In the genomic region with DNA sequence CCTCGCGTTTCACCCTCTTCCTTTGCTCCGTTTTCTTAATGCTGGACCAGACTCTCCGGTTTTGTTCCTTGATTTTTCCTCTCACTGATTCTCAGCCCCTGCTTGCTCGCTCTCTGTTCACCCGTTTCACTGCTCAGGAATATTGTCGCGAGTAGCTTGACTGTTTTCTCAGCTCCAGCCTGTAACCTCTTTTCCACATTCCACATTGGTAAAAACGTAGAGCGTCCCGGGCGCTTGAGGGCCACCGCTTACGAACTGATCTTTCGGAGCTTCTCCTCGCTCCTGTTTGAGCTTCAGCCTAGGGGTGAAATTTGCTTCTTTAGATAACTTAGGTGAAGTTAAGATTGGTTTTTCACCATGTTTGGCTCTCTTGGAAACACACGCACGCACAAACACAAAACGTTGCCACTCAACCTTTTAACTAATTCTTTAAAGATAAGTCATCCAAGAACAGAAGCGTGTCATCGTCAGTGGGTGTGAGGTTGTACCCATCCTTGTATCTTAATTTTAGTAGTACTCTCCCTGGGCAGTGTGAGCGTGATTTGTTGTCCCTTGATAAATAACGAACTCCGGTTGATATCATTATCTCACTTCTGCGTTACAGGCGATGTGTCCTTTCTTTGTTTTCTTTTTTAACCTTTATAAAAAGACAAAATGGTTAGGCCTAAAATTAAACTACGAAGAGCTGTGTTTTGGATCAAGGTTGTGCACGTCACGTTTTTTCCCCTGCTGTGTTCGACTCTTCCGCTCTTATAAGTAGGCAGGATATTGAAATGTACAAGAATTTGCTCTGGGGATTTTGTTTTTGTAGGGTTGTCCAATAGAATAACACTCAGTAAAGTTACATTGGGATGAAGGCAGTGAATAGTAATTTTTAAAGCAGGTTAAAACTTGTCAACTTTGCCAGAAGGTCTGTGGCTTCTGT, we compare ENCODE assay signal across 8 cellular contexts. TPM values are rescaled to one million over a fixed set of nuclear protein-coding genes. Genes with fewer than 3 reads are reported as not detected.
DNase-seq lines count a peak whose midpoint lies in the region; ATAC-seq and TF ChIP-seq lines count a peak whose summit lies in the region.

No MANE protein-coding gene starts in this region.

- no peak for TF ChIP-seq POLR2A in suprapubic skin (IDR thresholded peaks at IDR 0.05)

- H3K4me1 ChIP-seq in suprapubic skin, result peaks cover 21% of the 10 kb centered on the region

- peak overlapping the region; percentile 93 to 99 (median 96) for H3K27ac Mint-ChIP-seq in naive B cell

- peak overlapping the region; percentile 99 for H3K27ac ChIP-seq in suprapubic skin

- H3K36me3 Mint-ChIP-seq in naive B cell, result no peaks in the 10 kb centered on the region

- TF ChIP-seq EP300 in suprapubic skin (IDR thresholded peaks at IDR 0.05), result no peak

- peaks cover 22 to 37% (median 24%) of the 10 kb centered on the region in 3 donors for H3K4me1 Mint-ChIP-seq in naive B cell

- no peaks in the 10 kb centered on the region for H3K27me3 Mint-ChIP-seq in naive B cell

- no peaks in the 10 kb centered on the region for H3K9me3 ChIP-seq in suprapubic skin

- no peaks in the 10 kb centered on the region for H3K27me3 ChIP-seq in suprapubic skin

- H3K36me3 ChIP-seq in suprapubic skin, result no peaks in the 10 kb centered on the region

- peak overlapping the region; percentile 91 to 100 (median 98) for H3K4me3 Mint-ChIP-seq in naive B cell

- H3K4me3 ChIP-seq in fibroblast of mammary gland (ENCODE audit: control insufficient read depth, low read depth, low read length) (peak overlapping the region; percentile 77), suprapubic skin (peak overlapping the region; percentile 91)

- TF ChIP-seq CTCF in fibroblast of mammary gland (conservative IDR thresholded peaks at IDR 0.05; ENCODE audit: control insufficient read depth, insufficient read depth, low read depth, low read length) (no peak), suprapubic skin (IDR thresholded peaks at IDR 0.05) (no peak)

- H3K9me3 Mint-ChIP-seq in naive B cell, result no peaks in the 10 kb centered on the region

- WGBS in suprapubic skin, result under 1% methylated on average over 31 of the region's 31 CpGs

- ATAC-seq in GM21723 (IDR thresholded peaks at IDR 0.05; ENCODE audit: unreplicated experiment) (peak; percentile 4), naive B cell (ENCODE audit: low read depth in 2 of 2) (peak; percentile 17 to 18), GM21423 (IDR thresholded peaks at IDR 0.05; ENCODE audit: unreplicated experiment) (no peak)

- DNase-seq in CD1c-positive myeloid dendritic cell (ENCODE audit: extremely low spot score) (peak; percentile 56), NCI-H2227 (lab: John Stamatoyannopoulos, UW; ENCODE audit: unreplicated experiment) (peak; percentile 64), fibroblast of mammary gland (ENCODE audit: low read depth) (peak; percentile 72), naive B cell (peak; percentile 25), suprapubic skin (ENCODE audit: low spot score in 2 of 2) (no peak)
- DNase-seq in activated CD8-positive, alpha-beta memory T cell treated with anti-CD3 and anti-CD28 coated beads, Interleukin-2, amount 50 U/mL, for 48 hours, result peak; percentile 64

RNA-seq across cellular contexts. Expression of gene PAK2, which starts 1.1 kb away (rescaled TPM):
- 10 to 100 TPM; 37.4 to 47.7 (median 41.8) TPM for polyA plus RNA-seq in naive B cell (ENCODE audit: low read depth in 6 of 6)
- total RNA-seq in suprapubic skin, result 10 to 100 TPM; 29.6 to 42.8 (median 33.5) TPM

RNA-seq across cellular contexts. Expression of gene PIGX, which starts 28.6 kb away (rescaled TPM):
- 10 to 100 TPM; 17.6 to 30.6 (median 27.5) TPM for polyA plus RNA-seq in naive B cell (ENCODE audit: low read depth in 6 of 6)
- total RNA-seq in suprapubic skin, result 10 to 100 TPM; 16.3 to 30.7 (median 24.4) TPM

RNA-seq across cellular contexts. Expression of gene CEP19, which starts 28.7 kb away (rescaled TPM):
- polyA plus RNA-seq in naive B cell (ENCODE audit: low read depth in 6 of 6), result 1 to 10 TPM in 5 of 6 donors, not detected in 1; 1.5 to 5.4 (median 3.0) TPM
- under 1 TPM; 0.26 to 0.68 (median 0.49) TPM for total RNA-seq in suprapubic skin

Comparison
In these comparisons a context has a peak if more than half of its experiments do, and no peak if none do; other contexts are left out.
1. DNase-seq: peak in CD1c-positive myeloid dendritic cell (single experiment), NCI-H2227 (single experiment), activated CD8-positive, alpha-beta memory T cell treated with anti-CD3 and anti-CD28 coated beads, Interleukin-2, amount 50 U/mL, for 48 hours (single experiment), fibroblast of mammary gland (single experiment) and naive B cell (single experiment); none in suprapubic skin (0 of 2).